In genomic region chr22:20517841-20518592, GRCh38 we compare ENCODE assay signal across 1 cellular context.
TF ChIP-seq lines count a peak whose summit lies in the region.

No MANE protein-coding gene starts in this region.

TF ChIP-seq in K562, 482 proteins besides CTCF, POLR2A, EP300 and RAD21 (continued from another document):
- TF ChIP-seq TCF15 (CRISPR knock-in tag; IDR thresholded peaks at IDR 0.05) (peak; percentile 73; the same call in 1 of the 2 replicates), U2AF2 (optimal IDR thresholded peaks at IDR 0.05; ENCODE audit: low read depth, low read length) (no peak), NFE2L1 (tag; IDR thresholded peaks at IDR 0.05; ENCODE audit: borderline replicate concordance, low read depth) (no peak), ZBTB8A (IDR thresholded peaks at IDR 0.05; ENCODE audit: partially characterized antibody) (no peak), RBM34 (IDR thresholded peaks at IDR 0.05; ENCODE audit: borderline replicate concordance, insufficient read depth, low read length) (no peak), GABPA (tag; conservative IDR thresholded peaks at IDR 0.05; ENCODE audit: low read depth) (no peak), FOXJ2 (tag; IDR thresholded peaks at IDR 0.05) (no peak), KDM5B (IDR thresholded peaks at IDR 0.05; ENCODE audit: insufficient replicate concordance, low read depth, low read length) (no peak), MCM3 (IDR thresholded peaks at IDR 0.05) (no peak), TEAD4 (IDR thresholded peaks at IDR 0.05; ENCODE audit: low read length) (no peak), TEAD4 (CRISPR knock-in tag; IDR thresholded peaks at IDR 0.05; ENCODE audit: borderline replicate concordance) (0 out of 2 replicates have a peak, but pooled peaks have one; percentile 44), ZZZ3 (IDR thresholded peaks at IDR 0.05) (no peak), TBL1XR1 (IDR thresholded peaks at IDR 0.05; ENCODE audit: low read length in 2 of 2) (no peak), HDAC1 (IDR thresholded peaks at IDR 0.05) (no peak), SRF (CRISPR knock-in tag; IDR thresholded peaks at IDR 0.05) (no peak), E2F4 (CRISPR knock-in tag; IDR thresholded peaks at IDR 0.05; ENCODE audit: low read depth) (no peak), EGR1 (conservative IDR thresholded peaks at IDR 0.05) (no peak), SRSF1 (IDR thresholded peaks at IDR 0.05; ENCODE audit: low read depth, low read length) (no peak), RBFOX2 (IDR thresholded peaks at IDR 0.05; ENCODE audit: low read depth, low read length) (no peak), POLR2AphosphoS5 (IDR thresholded peaks at IDR 0.05; ENCODE audit: control insufficient read depth, insufficient read depth, low read depth, low read length) (0 out of 2 replicates have a peak, but pooled peaks have one; percentile 22), ARID3B (CRISPR knock-in tag; IDR thresholded peaks at IDR 0.05; ENCODE audit: borderline replicate concordance) (no peak; the same call in 1 of the 2 replicates), XRCC4 (IDR thresholded peaks at IDR 0.05; ENCODE audit: extremely low read depth, insufficient read depth, insufficient read length) (no peak), MTF1 (CRISPR knock-in tag; IDR thresholded peaks at IDR 0.05; ENCODE audit: borderline replicate concordance) (0 out of 2 replicates have a peak, but pooled peaks have one; percentile 50), BDP1 (IDR thresholded peaks at IDR 0.05; ENCODE audit: insufficient read depth, insufficient read length) (no peak), ZNF77 (CRISPR knock-in tag; IDR thresholded peaks at IDR 0.05) (no peak), RUNX1 (IDR thresholded peaks at IDR 0.05; ENCODE audit: low read depth) (no peak), ZNF398 (CRISPR knock-in tag; IDR thresholded peaks at IDR 0.05) (no peak), ZNF311 (CRISPR knock-in tag; IDR thresholded peaks at IDR 0.05) (no peak), ZNF133 (CRISPR knock-in tag; IDR thresholded peaks at IDR 0.05) (0 out of 2 replicates have a peak, but pooled peaks have one; percentile 68), ATF7 (IDR thresholded peaks at IDR 0.05) (no peak), KLF13 (tag; IDR thresholded peaks at IDR 0.05; ENCODE audit: borderline replicate concordance, low read depth) (no peak), SMARCC2 (IDR thresholded peaks at IDR 0.05; ENCODE audit: low read depth) (no peak), ZNF589 (CRISPR knock-in tag; IDR thresholded peaks at IDR 0.05; ENCODE audit: low read depth) (no peak), ZFX (CRISPR knock-in tag; IDR thresholded peaks at IDR 0.05) (0 out of 2 replicates have a peak, but pooled peaks have one; percentile 25), FOXK1 (CRISPR knock-in tag; IDR thresholded peaks at IDR 0.05; ENCODE audit: borderline replicate concordance) (no peak), SNRNP70 (optimal IDR thresholded peaks at IDR 0.05; ENCODE audit: low read depth, low read length) (no peak), IRF1 (CRISPR knock-in tag; IDR thresholded peaks at IDR 0.05; ENCODE audit: borderline replicate concordance) (no peak), EWSR1 (IDR thresholded peaks at IDR 0.05; ENCODE audit: borderline replicate concordance, low read depth, partially characterized antibody) (no peak), TFAM (CRISPR knock-in tag; conservative IDR thresholded peaks at IDR 0.05) (no peak), KLF6 (CRISPR knock-in tag; IDR thresholded peaks at IDR 0.05; ENCODE audit: borderline replicate concordance) (no peak)
- TF ChIP-seq, protein P1, sequence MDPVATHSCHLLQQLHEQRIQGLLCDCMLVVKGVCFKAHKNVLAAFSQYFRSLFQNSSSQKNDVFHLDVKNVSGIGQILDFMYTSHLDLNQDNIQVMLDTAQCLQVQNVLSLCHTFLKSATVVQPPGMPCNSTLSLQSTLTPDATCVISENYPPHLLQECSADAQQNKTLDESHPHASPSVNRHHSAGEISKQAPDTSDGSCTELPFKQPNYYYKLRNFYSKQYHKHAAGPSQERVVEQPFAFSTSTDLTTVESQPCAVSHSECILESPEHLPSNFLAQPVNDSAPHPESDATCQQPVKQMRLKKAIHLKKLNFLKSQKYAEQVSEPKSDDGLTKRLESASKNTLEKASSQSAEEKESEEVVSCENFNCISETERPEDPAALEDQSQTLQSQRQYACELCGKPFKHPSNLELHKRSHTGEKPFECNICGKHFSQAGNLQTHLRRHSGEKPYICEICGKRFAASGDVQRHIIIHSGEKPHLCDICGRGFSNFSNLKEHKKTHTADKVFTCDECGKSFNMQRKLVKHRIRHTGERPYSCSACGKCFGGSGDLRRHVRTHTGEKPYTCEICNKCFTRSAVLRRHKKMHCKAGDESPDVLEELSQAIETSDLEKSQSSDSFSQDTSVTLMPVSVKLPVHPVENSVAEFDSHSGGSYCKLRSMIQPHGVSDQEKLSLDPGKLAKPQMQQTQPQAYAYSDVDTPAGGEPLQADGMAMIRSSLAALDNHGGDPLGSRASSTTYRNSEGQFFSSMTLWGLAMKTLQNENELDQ (CRISPR knock-in tag; IDR thresholded peaks at IDR 0.05; ENCODE audit: borderline replicate concordance), result no peak
- TF ChIP-seq, protein P2, sequence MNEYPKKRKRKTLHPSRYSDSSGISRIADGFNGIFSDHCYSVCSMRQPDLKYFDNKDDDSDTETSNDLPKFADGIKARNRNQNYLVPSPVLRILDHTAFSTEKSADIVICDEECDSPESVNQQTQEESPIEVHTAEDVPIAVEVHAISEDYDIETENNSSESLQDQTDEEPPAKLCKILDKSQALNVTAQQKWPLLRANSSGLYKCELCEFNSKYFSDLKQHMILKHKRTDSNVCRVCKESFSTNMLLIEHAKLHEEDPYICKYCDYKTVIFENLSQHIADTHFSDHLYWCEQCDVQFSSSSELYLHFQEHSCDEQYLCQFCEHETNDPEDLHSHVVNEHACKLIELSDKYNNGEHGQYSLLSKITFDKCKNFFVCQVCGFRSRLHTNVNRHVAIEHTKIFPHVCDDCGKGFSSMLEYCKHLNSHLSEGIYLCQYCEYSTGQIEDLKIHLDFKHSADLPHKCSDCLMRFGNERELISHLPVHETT (CRISPR knock-in tag; conservative IDR thresholded peaks at IDR 0.05 in 1 of 2, IDR thresholded peaks at IDR 0.05 in 1 of 2), result no peak
- TF ChIP-seq, protein P3, sequence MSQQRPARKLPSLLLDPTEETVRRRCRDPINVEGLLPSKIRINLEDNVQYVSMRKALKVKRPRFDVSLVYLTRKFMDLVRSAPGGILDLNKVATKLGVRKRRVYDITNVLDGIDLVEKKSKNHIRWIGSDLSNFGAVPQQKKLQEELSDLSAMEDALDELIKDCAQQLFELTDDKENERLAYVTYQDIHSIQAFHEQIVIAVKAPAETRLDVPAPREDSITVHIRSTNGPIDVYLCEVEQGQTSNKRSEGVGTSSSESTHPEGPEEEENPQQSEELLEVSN (IDR thresholded peaks at IDR 0.05; ENCODE audit: borderline replicate concordance in 1 of 2, extremely low read depth in 1 of 2, insufficient read depth in 1 of 2, insufficient read length in 1 of 2, low read depth in 1 of 2, low read length in 1 of 2, poor library complexity in 1 of 2, severe bottlenecking in 1 of 2), result no peak
